Comparison of ENCODE assay signal across 8 cellular contexts in genomic region chr2:181312515-181312927, GRCh38.
A peak's percentile ranks its signal among the peaks of the same experiment; 100 is the strongest.
DNase-seq lines count a peak whose midpoint lies in the region; ATAC-seq, FAIRE-seq and TF ChIP-seq lines count a peak whose summit lies in the region.

No MANE protein-coding gene starts in this region.

- H3K4me2 ChIP-seq in HepG2 (ENCODE audit: low read depth, low read length) = no peak overlapping the region

- peak; percentile 83 for ATAC-seq in GM21717 (IDR thresholded peaks at IDR 0.05; ENCODE audit: unreplicated experiment)
- ATAC-seq in HepG2 = no peak

- H3K79me2 ChIP-seq in HepG2 (ENCODE audit: insufficient read depth, low read length) = no peaks in the 10 kb centered on the region

- no peak for TF ChIP-seq RAD21 in HepG2 (CRISPR knock-in tag; IDR thresholded peaks at IDR 0.05)

- H3K4me1 ChIP-seq in mucosa of rectum (ENCODE audit: control insufficient read depth in 2 of 2, insufficient read depth in 2 of 2, low read length in 2 of 2) (peaks cover 0 to 3% of the 10 kb centered on the region in 2 donors), HepG2 (ENCODE audit: insufficient read depth, low read length) (no peaks in the 10 kb centered on the region), breast epithelium (no peaks in the 10 kb centered on the region)

- WGBS in HepG2 (ENCODE audit: low lambda C conversion rate) = 41% methylated on average over 7 of the region's 7 CpGs

- H3K27ac ChIP-seq in KOPT-K1 (ENCODE audit: low read depth, low read length, poor library complexity, severe bottlenecking) (peak overlapping the region; percentile 97), mucosa of rectum (ENCODE audit: low read depth in 2 of 2, low read length in 2 of 2) (peak overlapping the region; percentile 63 to 74), HepG2 (ENCODE audit: extremely low read length, insufficient read depth, low read length) (no peak overlapping the region), breast epithelium (peak overlapping the region in 1 of 2 donors; percentile 3)

- H3K9ac ChIP-seq in mucosa of rectum (ENCODE audit: low read depth in 1 of 2, low read length in 2 of 2) (no peak overlapping the region), HepG2 (ENCODE audit: insufficient read depth, low read depth, low read length) (no peak overlapping the region)

- POLR2A ChIA-PET in HepG2 (lab: Yijun Ruan, JAX) = no interaction called here

- no peak for DNase-seq in HepG2 (ENCODE audit: low spot score)
- DNase-seq in NCI-H1436 treated with DMSO at 0.1 percent for 48 hours (lab: John Stamatoyannopoulos, UW) = no peak
- no peak for DNase-seq in breast epithelium (ENCODE audit: low spot score in 2 of 2)
- no peak for DNase-seq in HuH-7 (ENCODE audit: low spot score)

- BruUV-seq in HepG2 (replicated peaks; lab: Mats Ljungman, UMichigan) = no TSS peak

- no peak overlapping the region for H2AFZ ChIP-seq in HepG2 (ENCODE audit: low read length)

- no peaks in the 10 kb centered on the region for H4K20me1 ChIP-seq in HepG2 (ENCODE audit: insufficient read depth, low read length)

- FAIRE-seq in HepG2 (lab: Jason Lieb, UNC) = no peak

- no peaks in the 10 kb centered on the region for H3K9me3 ChIP-seq in KOPT-K1 (ENCODE audit: insufficient read depth, low read length, poor library complexity, severe bottlenecking)
- H3K9me3 ChIP-seq in mucosa of rectum (ENCODE audit: control insufficient read depth in 2 of 2, low read length in 2 of 2) = no peaks in the 10 kb centered on the region
- H3K9me3 ChIP-seq in HepG2 (ENCODE audit: low read length) = no peaks in the 10 kb centered on the region
- no peaks in the 10 kb centered on the region for H3K9me3 ChIP-seq in breast epithelium

- CTCF ChIA-PET in HepG2 (lab: Yijun Ruan, JAX; ENCODE audit: low intra/inter-chr PET ratio, low total read pairs) = no interaction called here

- no peaks in the 10 kb centered on the region for H3K27me3 ChIP-seq in mucosa of rectum (ENCODE audit: control insufficient read depth in 2 of 2, insufficient read depth in 2 of 2, low read length in 2 of 2)
- no peaks in the 10 kb centered on the region for H3K27me3 ChIP-seq in HepG2 (ENCODE audit: control insufficient read depth in 1 of 2, insufficient read depth in 2 of 2, low read length in 2 of 2)
- no peaks in the 10 kb centered on the region for H3K27me3 ChIP-seq in breast epithelium

- in situ Hi-C loops in HepG2 (cut with HindIII; ENCODE audit: extremely low pct_ligation_motif_present, low pct_unique_long_range_greater_than_20kb) = no loop called here

- H3K4me3 ChIP-seq in mucosa of rectum (ENCODE audit: low read length in 2 of 2) = peak overlapping the region in 1 of 2 donors; percentile 52
- no peak overlapping the region for H3K4me3 ChIP-seq in HepG2 (replicated peaks in 1 of 3; ENCODE audit: insufficient read depth in 1 of 3, low read depth in 2 of 3, low read length in 3 of 3)
- no peak overlapping the region for H3K4me3 ChIP-seq in breast epithelium

- TF ChIP-seq POLR2A in GM18526 (IDR thresholded peaks at IDR 0.05; ENCODE audit: extremely low read depth, insufficient read length) (peak; percentile 33), HepG2 (IDR thresholded peaks at IDR 0.05; ENCODE audit: insufficient read depth in 1 of 2, low read depth in 2 of 2, low read length in 2 of 2) (no peak), breast epithelium (IDR thresholded peaks at IDR 0.05) (no peak)

- H3K36me3 ChIP-seq in KOPT-K1 (ENCODE audit: insufficient read depth, low read length) (no peaks in the 10 kb centered on the region), mucosa of rectum (ENCODE audit: control insufficient read depth in 2 of 2, insufficient read depth in 2 of 2, low read length in 2 of 2) (no peaks in the 10 kb centered on the region), HepG2 (replicated peaks in 1 of 2; ENCODE audit: control insufficient read depth in 1 of 2, insufficient read depth in 2 of 2, low read length in 2 of 2) (no peaks in the 10 kb centered on the region), breast epithelium (no peaks in the 10 kb centered on the region)

- TF ChIP-seq EP300 in HepG2 (IDR thresholded peaks at IDR 0.05; ENCODE audit: low read depth in 2 of 2, low read length in 2 of 2) = no peak
- no peak for TF ChIP-seq EP300 in HepG2 (CRISPR knock-in tag; IDR thresholded peaks at IDR 0.05; ENCODE audit: borderline replicate concordance)

- intact Hi-C loops in HepG2 (cut with micrococcal nuclease; ENCODE audit: unreplicated experiment) (no loop called here), breast epithelium (cut with DNase I; ENCODE audit: low total_unique reads) (no loop called here)

- TF ChIP-seq CTCF in HepG2 (CRISPR knock-in tag; IDR thresholded peaks at IDR 0.05) (no peak), breast epithelium (IDR thresholded peaks at IDR 0.05) (no peak)

TF ChIP-seq in HepG2, 621 proteins besides CTCF, POLR2A, EP300 and RAD21:
- TF ChIP-seq PPARG (CRISPR knock-in tag; conservative IDR thresholded peaks at IDR 0.05) (no peak), ZNF83 (CRISPR knock-in tag; IDR thresholded peaks at IDR 0.05; ENCODE audit: borderline replicate concordance) (no peak), ISX (CRISPR knock-in tag; conservative IDR thresholded peaks at IDR 0.05) (no peak), RNF2 (conservative IDR thresholded peaks at IDR 0.05; ENCODE audit: low read depth) (no peak), RAD51 (IDR thresholded peaks at IDR 0.05; ENCODE audit: borderline replicate concordance) (no peak), SOX13 (IDR thresholded peaks at IDR 0.05) (no peak), SOX13 (CRISPR knock-in tag; conservative IDR thresholded peaks at IDR 0.05 in 1 of 2, IDR thresholded peaks at IDR 0.05 in 1 of 2) (no peak), POLR2G (IDR thresholded peaks at IDR 0.05; ENCODE audit: low read depth, low read length) (no peak), ATF3 (CRISPR knock-in tag; IDR thresholded peaks at IDR 0.05) (no peak), ZNF766 (CRISPR knock-in tag; IDR thresholded peaks at IDR 0.05; ENCODE audit: borderline replicate concordance) (no peak)
